ENCODE assay signal across 1 cellular context in the genomic region with DNA sequence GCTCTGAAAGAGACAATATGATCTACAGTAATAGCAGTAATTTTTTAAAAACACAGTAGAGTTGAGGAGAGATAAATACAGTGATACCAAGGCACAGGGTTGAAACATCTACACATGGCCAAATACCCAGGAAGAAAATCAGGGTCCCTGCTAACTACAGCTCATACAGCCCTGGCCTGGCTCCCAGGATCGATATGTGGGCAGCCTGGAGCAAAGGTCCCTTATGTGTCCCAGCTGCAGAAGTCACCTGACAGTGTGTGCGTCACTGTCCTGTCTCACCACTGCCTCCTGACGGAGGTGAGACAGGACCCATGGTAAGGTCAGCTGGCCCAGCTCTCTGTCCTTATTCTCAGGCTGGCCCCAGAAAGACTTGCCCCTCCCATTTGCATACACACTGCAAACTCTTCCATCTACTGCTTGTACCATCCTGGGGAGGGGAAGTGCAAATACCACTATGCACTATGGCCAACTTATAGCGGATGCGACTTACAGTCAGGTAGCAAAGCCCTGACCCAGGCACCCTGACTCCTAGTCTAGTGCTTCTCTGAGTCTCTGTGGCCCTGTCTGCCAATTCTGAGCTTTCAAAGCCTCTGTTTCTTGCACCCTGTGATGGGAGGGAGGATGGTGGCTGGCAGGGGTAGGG.
TF ChIP-seq lines count a peak whose summit lies in the region.

No MANE protein-coding gene starts in this region.

TF ChIP-seq in HepG2, 621 proteins besides CTCF, POLR2A, EP300 and RAD21 (continued from another document and continues in another):
- TF ChIP-seq SP5 (CRISPR knock-in tag; IDR thresholded peaks at IDR 0.05; ENCODE audit: borderline replicate concordance, low read depth) (peak; percentile 61), ZNF672 (CRISPR knock-in tag; IDR thresholded peaks at IDR 0.05) (no peak), ZNF20 (CRISPR knock-in tag; IDR thresholded peaks at IDR 0.05) (no peak), ZNF761 (CRISPR knock-in tag; conservative IDR thresholded peaks at IDR 0.05) (no peak), RFXAP (CRISPR knock-in tag; IDR thresholded peaks at IDR 0.05; ENCODE audit: borderline replicate concordance) (peak; percentile 80; the same call in 1 of the 2 replicates), CEBPG (CRISPR knock-in tag; IDR thresholded peaks at IDR 0.05) (no peak; the same call in 1 of the 2 replicates), ZFP36 (IDR thresholded peaks at IDR 0.05; ENCODE audit: borderline replicate concordance, low read depth, low read length, partially characterized antibody) (no peak), ZZZ3 (CRISPR knock-in tag; IDR thresholded peaks at IDR 0.05; ENCODE audit: borderline replicate concordance) (no peak), MTF1 (CRISPR knock-in tag; IDR thresholded peaks at IDR 0.05) (no peak), KDM1A (CRISPR knock-in tag; IDR thresholded peaks at IDR 0.05) (no peak), ZNF17 (CRISPR knock-in tag; IDR thresholded peaks at IDR 0.05) (no peak), ZNF207 (IDR thresholded peaks at IDR 0.05; ENCODE audit: borderline replicate concordance) (no peak), ZNF570 (CRISPR knock-in tag; IDR thresholded peaks at IDR 0.05; ENCODE audit: borderline replicate concordance) (no peak), ATF7 (IDR thresholded peaks at IDR 0.05) (peak; percentile 35; the same call in 1 of the 2 replicates), ATF7 (CRISPR knock-in tag; IDR thresholded peaks at IDR 0.05) (0 out of 2 replicates have a peak, but pooled peaks have one; percentile 41), ZNF781 (CRISPR knock-in tag; IDR thresholded peaks at IDR 0.05; ENCODE audit: borderline replicate concordance, not compliant biosample characterization) (peak; percentile 70), ZNF879 (CRISPR knock-in tag; IDR thresholded peaks at IDR 0.05) (no peak), TARDBP (CRISPR knock-in tag; IDR thresholded peaks at IDR 0.05) (peak; percentile 84; the same call in 1 of the 2 replicates), ETS1 (CRISPR knock-in tag; IDR thresholded peaks at IDR 0.05) (no peak), TCF7L2 (IDR thresholded peaks at IDR 0.05; ENCODE audit: low read depth, low read length) (no peak), ATF7-NPFF (CRISPR knock-in tag; IDR thresholded peaks at IDR 0.05; ENCODE audit: low read depth) (no peak), CREM (IDR thresholded peaks at IDR 0.05) (peak; percentile 89), CREM (CRISPR knock-in tag; IDR thresholded peaks at IDR 0.05) (no peak), NR1H2 (CRISPR knock-in tag; IDR thresholded peaks at IDR 0.05; ENCODE audit: borderline replicate concordance, low read depth) (no peak), SIX1 (CRISPR knock-in tag; IDR thresholded peaks at IDR 0.05; ENCODE audit: borderline replicate concordance) (peak; percentile 37; the same call in 1 of the 2 replicates), ZMYM4 (CRISPR knock-in tag; IDR thresholded peaks at IDR 0.05) (peak; percentile 97), MBD4 (IDR thresholded peaks at IDR 0.05; ENCODE audit: borderline replicate concordance, low read length) (no peak), TCF12 (IDR thresholded peaks at IDR 0.05) (no peak), TCF12 (CRISPR knock-in tag; IDR thresholded peaks at IDR 0.05) (no peak), FOSL1 (CRISPR knock-in tag; IDR thresholded peaks at IDR 0.05; ENCODE audit: borderline replicate concordance) (no peak), FOXA3 (CRISPR knock-in tag; IDR thresholded peaks at IDR 0.05) (peak; percentile 79), DDIT3 (CRISPR knock-in tag; IDR thresholded peaks at IDR 0.05) (no peak), HNRNPL (IDR thresholded peaks at IDR 0.05; ENCODE audit: low read depth, low read length) (no peak), ZNF142 (CRISPR knock-in tag; IDR thresholded peaks at IDR 0.05) (0 out of 2 replicates have a peak, but pooled peaks have one; percentile 54), ZNF350 (CRISPR knock-in tag; IDR thresholded peaks at IDR 0.05; ENCODE audit: borderline replicate concordance, low read depth) (peak; percentile 66; the same call in 1 of the 2 replicates), SOX5 (CRISPR knock-in tag; IDR thresholded peaks at IDR 0.05; ENCODE audit: borderline replicate concordance) (peak; percentile 84), SALL2 (CRISPR knock-in tag; IDR thresholded peaks at IDR 0.05) (peak; percentile 58; the same call in 1 of the 2 replicates), SP2 (CRISPR knock-in tag; IDR thresholded peaks at IDR 0.05) (no peak), ZNF296 (CRISPR knock-in tag; conservative IDR thresholded peaks at IDR 0.05) (no peak), JDP2 (CRISPR knock-in tag; IDR thresholded peaks at IDR 0.05; ENCODE audit: borderline replicate concordance) (no peak), ATF3 (CRISPR knock-in tag; IDR thresholded peaks at IDR 0.05) (peak; percentile 75), TMF1 (CRISPR knock-in tag; IDR thresholded peaks at IDR 0.05; ENCODE audit: low read depth) (no peak), RBM39 (IDR thresholded peaks at IDR 0.05; ENCODE audit: low read depth, low read length, poor library complexity, severe bottlenecking) (no peak), ZNF451 (CRISPR knock-in tag; IDR thresholded peaks at IDR 0.05) (peak; percentile 74; the same call in 1 of the 2 replicates), TAF1 (CRISPR knock-in tag; IDR thresholded peaks at IDR 0.05) (no peak), SOX6 (IDR thresholded peaks at IDR 0.05) (no peak), SOX6 (CRISPR knock-in tag; IDR thresholded peaks at IDR 0.05) (peak; percentile 86), ZNF124 (CRISPR knock-in tag; IDR thresholded peaks at IDR 0.05) (peak; percentile 70; the same call in 1 of the 2 replicates)
- TF ChIP-seq, protein P1, sequence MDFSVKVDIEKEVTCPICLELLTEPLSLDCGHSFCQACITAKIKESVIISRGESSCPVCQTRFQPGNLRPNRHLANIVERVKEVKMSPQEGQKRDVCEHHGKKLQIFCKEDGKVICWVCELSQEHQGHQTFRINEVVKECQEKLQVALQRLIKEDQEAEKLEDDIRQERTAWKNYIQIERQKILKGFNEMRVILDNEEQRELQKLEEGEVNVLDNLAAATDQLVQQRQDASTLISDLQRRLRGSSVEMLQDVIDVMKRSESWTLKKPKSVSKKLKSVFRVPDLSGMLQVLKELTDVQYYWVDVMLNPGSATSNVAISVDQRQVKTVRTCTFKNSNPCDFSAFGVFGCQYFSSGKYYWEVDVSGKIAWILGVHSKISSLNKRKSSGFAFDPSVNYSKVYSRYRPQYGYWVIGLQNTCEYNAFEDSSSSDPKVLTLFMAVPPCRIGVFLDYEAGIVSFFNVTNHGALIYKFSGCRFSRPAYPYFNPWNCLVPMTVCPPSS (IDR thresholded peaks at IDR 0.05) = no peak
- TF ChIP-seq, protein P2, sequence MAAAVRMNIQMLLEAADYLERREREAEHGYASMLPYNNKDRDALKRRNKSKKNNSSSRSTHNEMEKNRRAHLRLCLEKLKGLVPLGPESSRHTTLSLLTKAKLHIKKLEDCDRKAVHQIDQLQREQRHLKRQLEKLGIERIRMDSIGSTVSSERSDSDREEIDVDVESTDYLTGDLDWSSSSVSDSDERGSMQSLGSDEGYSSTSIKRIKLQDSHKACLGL (CRISPR knock-in tag; IDR thresholded peaks at IDR 0.05) = no peak
- TF ChIP-seq, protein P3, sequence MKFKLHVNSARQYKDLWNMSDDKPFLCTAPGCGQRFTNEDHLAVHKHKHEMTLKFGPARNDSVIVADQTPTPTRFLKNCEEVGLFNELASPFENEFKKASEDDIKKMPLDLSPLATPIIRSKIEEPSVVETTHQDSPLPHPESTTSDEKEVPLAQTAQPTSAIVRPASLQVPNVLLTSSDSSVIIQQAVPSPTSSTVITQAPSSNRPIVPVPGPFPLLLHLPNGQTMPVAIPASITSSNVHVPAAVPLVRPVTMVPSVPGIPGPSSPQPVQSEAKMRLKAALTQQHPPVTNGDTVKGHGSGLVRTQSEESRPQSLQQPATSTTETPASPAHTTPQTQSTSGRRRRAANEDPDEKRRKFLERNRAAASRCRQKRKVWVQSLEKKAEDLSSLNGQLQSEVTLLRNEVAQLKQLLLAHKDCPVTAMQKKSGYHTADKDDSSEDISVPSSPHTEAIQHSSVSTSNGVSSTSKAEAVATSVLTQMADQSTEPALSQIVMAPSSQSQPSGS (CRISPR knock-in tag; IDR thresholded peaks at IDR 0.05) = peak; percentile 91
- TF ChIP-seq, protein P4, sequence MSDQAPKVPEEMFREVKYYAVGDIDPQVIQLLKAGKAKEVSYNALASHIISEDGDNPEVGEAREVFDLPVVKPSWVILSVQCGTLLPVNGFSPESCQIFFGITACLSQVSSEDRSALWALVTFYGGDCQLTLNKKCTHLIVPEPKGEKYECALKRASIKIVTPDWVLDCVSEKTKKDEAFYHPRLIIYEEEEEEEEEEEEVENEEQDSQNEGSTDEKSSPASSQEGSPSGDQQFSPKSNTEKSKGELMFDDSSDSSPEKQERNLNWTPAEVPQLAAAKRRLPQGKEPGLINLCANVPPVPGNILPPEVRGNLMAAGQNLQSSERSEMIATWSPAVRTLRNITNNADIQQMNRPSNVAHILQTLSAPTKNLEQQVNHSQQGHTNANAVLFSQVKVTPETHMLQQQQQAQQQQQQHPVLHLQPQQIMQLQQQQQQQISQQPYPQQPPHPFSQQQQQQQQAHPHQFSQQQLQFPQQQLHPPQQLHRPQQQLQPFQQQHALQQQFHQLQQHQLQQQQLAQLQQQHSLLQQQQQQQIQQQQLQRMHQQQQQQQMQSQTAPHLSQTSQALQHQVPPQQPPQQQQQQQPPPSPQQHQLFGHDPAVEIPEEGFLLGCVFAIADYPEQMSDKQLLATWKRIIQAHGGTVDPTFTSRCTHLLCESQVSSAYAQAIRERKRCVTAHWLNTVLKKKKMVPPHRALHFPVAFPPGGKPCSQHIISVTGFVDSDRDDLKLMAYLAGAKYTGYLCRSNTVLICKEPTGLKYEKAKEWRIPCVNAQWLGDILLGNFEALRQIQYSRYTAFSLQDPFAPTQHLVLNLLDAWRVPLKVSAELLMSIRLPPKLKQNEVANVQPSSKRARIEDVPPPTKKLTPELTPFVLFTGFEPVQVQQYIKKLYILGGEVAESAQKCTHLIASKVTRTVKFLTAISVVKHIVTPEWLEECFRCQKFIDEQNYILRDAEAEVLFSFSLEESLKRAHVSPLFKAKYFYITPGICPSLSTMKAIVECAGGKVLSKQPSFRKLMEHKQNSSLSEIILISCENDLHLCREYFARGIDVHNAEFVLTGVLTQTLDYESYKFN (CRISPR knock-in tag; conservative IDR thresholded peaks at IDR 0.05) = peak; percentile 98
- TF ChIP-seq, protein P5, sequence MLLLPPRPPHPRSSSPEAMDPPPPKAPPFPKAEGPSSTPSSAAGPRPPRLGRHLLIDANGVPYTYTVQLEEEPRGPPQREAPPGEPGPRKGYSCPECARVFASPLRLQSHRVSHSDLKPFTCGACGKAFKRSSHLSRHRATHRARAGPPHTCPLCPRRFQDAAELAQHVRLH (CRISPR knock-in tag; IDR thresholded peaks at IDR 0.05; ENCODE audit: borderline replicate concordance, low read depth) = peak; percentile 88
- TF ChIP-seq, protein P6, sequence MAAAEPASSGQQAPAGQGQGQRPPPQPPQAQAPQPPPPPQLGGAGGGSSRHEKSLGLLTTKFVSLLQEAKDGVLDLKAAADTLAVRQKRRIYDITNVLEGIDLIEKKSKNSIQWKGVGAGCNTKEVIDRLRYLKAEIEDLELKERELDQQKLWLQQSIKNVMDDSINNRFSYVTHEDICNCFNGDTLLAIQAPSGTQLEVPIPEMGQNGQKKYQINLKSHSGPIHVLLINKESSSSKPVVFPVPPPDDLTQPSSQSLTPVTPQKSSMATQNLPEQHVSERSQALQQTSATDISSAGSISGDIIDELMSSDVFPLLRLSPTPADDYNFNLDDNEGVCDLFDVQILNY (CRISPR knock-in tag; conservative IDR thresholded peaks at IDR 0.05) = no peak
